ENCODE assay signal across 28 cellular contexts in genomic region chr5:36713541-36713940, GRCh38.
"Had no signal": no experiment of that assay in that cellular context is flagged by ENCODE, and none has a peak within 500 bp of the region (broad histone marks: within the 10 kb centered on the region; RNA-seq: fewer than 3 reads in every experiment).

No MANE protein-coding gene starts in this region.

- H3K4me1 Mint-ChIP-seq: stimulated activated effector memory CD8-positive, alpha-beta T cell treated with anti-CD3 and anti-CD28 coated beads, Interleukin-12 subunit alpha, Interleukin-12 subunit beta, amount 100 ng/mL, for 72 hours; stimulated activated naive CD8-positive, alpha-beta T cell treated with anti-CD3 and anti-CD28 coated beads, Interleukin-15, amount 100 ng/mL, for 72 hours had no signal

- H3K36me3 ChIP-seq: stomach, suprapubic skin, thoracic aorta, thyroid gland, tibial artery, tibial nerve, transverse colon, upper lobe of left lung, upper lobe of right lung, uterus, vagina had no signal

- H3K27ac Mint-ChIP-seq: stimulated activated effector memory CD8-positive, alpha-beta T cell treated with anti-CD3 and anti-CD28 coated beads, Interleukin-12 subunit alpha, Interleukin-12 subunit beta, amount 100 ng/mL, for 72 hours; stimulated activated memory B cell treated with anti-CD40 and anti-IgM and Interleukin-4, amounts not matched to agents 10 μg/mL and 1 μg/mL and 100 μg/mL, for 72 hours; stimulated activated naive B cell treated with anti-CD40 and anti-IgM and Interleukin-4, amounts not matched to agents 10 μg/mL and 1 μg/mL and 100 μg/mL, for 72 hours; stimulated activated naive CD8-positive, alpha-beta T cell treated with anti-CD3 and anti-CD28 coated beads, Interleukin-15, amount 100 ng/mL, for 72 hours; stimulated activated naive CD8-positive, alpha-beta T cell treated with anti-CD3 and anti-CD28 coated beads, Interleukin-15, Interleukin-2, amounts not matched to agents 100 ng/mL and 50 ng/mL, for 24 hours; type B pancreatic cell had no signal

- H3K27me3 ChIP-seq: stomach, suprapubic skin, testis, thyroid gland, tibial artery, tibial nerve, transverse colon, upper lobe of left lung, upper lobe of right lung, uterus, vagina had no signal

- H3K4me1 ChIP-seq: stomach, testis, thyroid gland, tibial artery, tibial nerve, transverse colon, upper lobe of right lung, uterus, vagina had no signal

- H3K4me3 Mint-ChIP-seq: stimulated activated effector memory CD8-positive, alpha-beta T cell treated with anti-CD3 and anti-CD28 coated beads, Interleukin-12 subunit alpha, Interleukin-12 subunit beta, amount 100 ng/mL, for 72 hours; stimulated activated memory B cell treated with anti-CD40 and anti-IgM and Interleukin-4, amounts not matched to agents 10 μg/mL and 1 μg/mL and 100 μg/mL, for 72 hours; stimulated activated naive B cell treated with anti-CD40 and anti-IgM and Interleukin-4, amounts not matched to agents 10 μg/mL and 1 μg/mL and 100 μg/mL, for 72 hours; stimulated activated naive CD8-positive, alpha-beta T cell treated with anti-CD3 and anti-CD28 coated beads, Interleukin-15, amount 100 ng/mL, for 72 hours; stimulated activated naive CD8-positive, alpha-beta T cell treated with anti-CD3 and anti-CD28 coated beads, Interleukin-15, Interleukin-2, amounts not matched to agents 100 ng/mL and 50 ng/mL, for 24 hours; type B pancreatic cell had no signal

- H3K4me3 ChIP-seq: stomach, suprapubic skin, testis, thoracic aorta, thyroid gland, tibial artery, tibial nerve, transverse colon, upper lobe of left lung, upper lobe of right lung, uterus, vagina had no signal

- H3K36me3 Mint-ChIP-seq: stimulated activated effector memory CD8-positive, alpha-beta T cell treated with anti-CD3 and anti-CD28 coated beads, Interleukin-12 subunit alpha, Interleukin-12 subunit beta, amount 100 ng/mL, for 72 hours; type B pancreatic cell had no signal

- ATAC-seq: stimulated activated effector memory CD8-positive, alpha-beta T cell treated with anti-CD3 and anti-CD28 coated beads, Interleukin-12 subunit alpha, Interleukin-12 subunit beta, amount 100 ng/mL, for 72 hours; stimulated activated memory B cell treated with anti-CD40 and anti-IgM and Interleukin-4, amounts not matched to agents 10 μg/mL and 1 μg/mL and 100 μg/mL, for 72 hours; stimulated activated naive CD8-positive, alpha-beta T cell treated with anti-CD3 and anti-CD28 coated beads, Interleukin-15, amount 100 ng/mL, for 72 hours; stimulated activated naive CD8-positive, alpha-beta T cell treated with anti-CD3 and anti-CD28 coated beads, Interleukin-15, Interleukin-2, amounts not matched to agents 100 U/mL and 50 U/mL, for 24 hours had no signal

- H3K9me3 Mint-ChIP-seq: stimulated activated effector memory CD8-positive, alpha-beta T cell treated with anti-CD3 and anti-CD28 coated beads, Interleukin-12 subunit alpha, Interleukin-12 subunit beta, amount 100 ng/mL, for 72 hours; stimulated activated naive B cell treated with anti-CD40 and anti-IgM and Interleukin-4, amounts not matched to agents 10 μg/mL and 1 μg/mL and 100 μg/mL, for 72 hours; stimulated activated naive CD8-positive, alpha-beta T cell treated with anti-CD3 and anti-CD28 coated beads, Interleukin-15, amount 100 ng/mL, for 72 hours; stimulated activated naive CD8-positive, alpha-beta T cell treated with anti-CD3 and anti-CD28 coated beads, Interleukin-15, Interleukin-2, amounts not matched to agents 100 ng/mL and 50 ng/mL, for 24 hours had no signal

- DNase-seq: stimulated activated CD4-positive, alpha-beta T cell treated with anti-CD3 and anti-CD28 coated beads, Interleukin-2, amount 100 ng/mL, for 48 hours; stimulated activated CD4-positive, alpha-beta T cell treated with anti-CD3 and anti-CD28 coated beads, Interleukin-4, amount 100 ng/mL, for 1 hour; stimulated activated CD4-positive, alpha-beta T cell treated with anti-CD3 and anti-CD28 coated beads, Interleukin-4, amount 100 ng/mL, for 24 hours; stimulated activated CD4-positive, alpha-beta T cell treated with anti-CD3 and anti-CD28 coated beads, Interleukin-4, amount 100 ng/mL, for 4 hours; stimulated activated CD8-positive, alpha-beta memory T cell treated with anti-CD3 and anti-CD28 coated beads, Interleukin-4, amount 100 ng/mL, for 48 hours; stimulated activated naive B cell treated with anti-CD40 and anti-IgM and Interleukin-4, amounts not matched to agents 10 μg/mL and 1 μg/mL and 100 μg/mL, for 72 hours; stimulated activated naive CD4-positive, alpha-beta T cell; stimulated activated naive CD4-positive, alpha-beta T cell treated with Interleukin-2 at 50 U/mL for 16 hours; stimulated activated naive CD8-positive, alpha-beta T cell treated with anti-CD3 and anti-CD28 coated beads, Interleukin-15, amount 100 ng/mL, for 72 hours; stimulated activated naive CD8-positive, alpha-beta T cell treated with anti-CD3 and anti-CD28 coated beads, Interleukin-15, Interleukin-2, amounts not matched to agents 100 U/mL and 50 U/mL, for 24 hours; stomach; substantia nigra; testis; thyroid gland; tibial artery; transverse colon; trophoblast cell; upper lobe of left lung; upper lobe of right lung; uterus had no signal

- H3K27me3 Mint-ChIP-seq: stimulated activated memory B cell treated with anti-CD40 and anti-IgM and Interleukin-4, amounts not matched to agents 10 μg/mL and 1 μg/mL and 100 μg/mL, for 72 hours; stimulated activated naive B cell treated with anti-CD40 and anti-IgM and Interleukin-4, amounts not matched to agents 10 μg/mL and 1 μg/mL and 100 μg/mL, for 72 hours; stimulated activated naive CD8-positive, alpha-beta T cell treated with anti-CD3 and anti-CD28 coated beads, Interleukin-15, amount 100 ng/mL, for 72 hours; stimulated activated naive CD8-positive, alpha-beta T cell treated with anti-CD3 and anti-CD28 coated beads, Interleukin-15, Interleukin-2, amounts not matched to agents 100 ng/mL and 50 ng/mL, for 24 hours had no signal

- H3K9me3 ChIP-seq: stomach, suprapubic skin, testis, thoracic aorta, thyroid gland, tibial artery, tibial nerve, transverse colon, upper lobe of left lung, upper lobe of right lung, uterus, vagina had no signal

- H3K27ac ChIP-seq: stomach, suprapubic skin, testis, thoracic aorta, thyroid gland, tibial artery, tibial nerve, transverse colon, upper lobe of left lung, upper lobe of right lung, uterus, vagina had no signal
